In genomic region chr9:121637441-121638222, GRCh38 we compare ENCODE assay signal across 11 cellular contexts. TPM values are rescaled to one million over a fixed set of nuclear protein-coding genes. Genes with fewer than 3 reads are reported as not detected.
DNase-seq lines count a peak whose midpoint lies in the region; ATAC-seq and TF ChIP-seq lines count a peak whose summit lies in the region.
"Had no signal": no experiment of that assay in that cellular context is flagged by ENCODE, and none has a peak within 500 bp of the region (broad histone marks: within the 10 kb centered on the region; RNA-seq: fewer than 3 reads in every experiment).

No MANE protein-coding gene starts in this region.

- no peaks in the 10 kb centered on the region for H3K9me3 Mint-ChIP-seq in stimulated activated naive CD8-positive, alpha-beta T cell treated with anti-CD3 and anti-CD28 coated beads, Interleukin-15, amount 100 ng/mL, for 72 hours
- no peaks in the 10 kb centered on the region for H3K9me3 Mint-ChIP-seq in activated CD8-positive, alpha-beta memory T cell treated with anti-CD3 and anti-CD28 coated beads, Interleukin-2, amount 10 ng/mL, durations not matched to agents 7 days and 5 days (ENCODE audit: low read depth)

- H3K4me1 Mint-ChIP-seq in stimulated activated naive CD8-positive, alpha-beta T cell treated with anti-CD3 and anti-CD28 coated beads, Interleukin-15, amount 100 ng/mL, for 72 hours = peaks cover 20% of the 10 kb centered on the region
- peaks cover 9% of the 10 kb centered on the region for H3K4me1 Mint-ChIP-seq in activated CD8-positive, alpha-beta memory T cell treated with anti-CD3 and anti-CD28 coated beads, Interleukin-2, amount 10 ng/mL, durations not matched to agents 7 days and 5 days

- ATAC-seq in stimulated activated naive CD8-positive, alpha-beta T cell treated with anti-CD3 and anti-CD28 coated beads, Interleukin-15, amount 100 ng/mL, for 72 hours = no peak
- ATAC-seq in HG02763 (IDR thresholded peaks at IDR 0.05; ENCODE audit: unreplicated experiment) = no peak
- ATAC-seq in activated CD8-positive, alpha-beta memory T cell treated with anti-CD3 and anti-CD28 coated beads, Interleukin-2, amount 10 ng/mL, durations not matched to agents 7 days and 5 days = no peak

- H3K36me3 Mint-ChIP-seq in activated CD8-positive, alpha-beta memory T cell treated with anti-CD3 and anti-CD28 coated beads, Interleukin-2, amount 10 ng/mL, durations not matched to agents 7 days and 5 days = no peaks in the 10 kb centered on the region

- no peak overlapping the region for H3K4me3 Mint-ChIP-seq in stimulated activated naive CD8-positive, alpha-beta T cell treated with anti-CD3 and anti-CD28 coated beads, Interleukin-15, amount 100 ng/mL, for 72 hours
- no peak overlapping the region for H3K4me3 Mint-ChIP-seq in activated CD8-positive, alpha-beta memory T cell treated with anti-CD3 and anti-CD28 coated beads, Interleukin-2, amount 10 ng/mL, durations not matched to agents 7 days and 5 days

- CTCF ChIA-PET in activated CD8-positive, alpha-beta memory T cell treated with anti-CD3 and anti-CD28 coated beads, Interleukin-2, amount 10 ng/mL, durations not matched to agents 7 days and 5 days (lab: Charles Lee) = interaction anchor here (1.2 kb wide), 1 partner anchor 17 kb away, joined by 3 read pairs; no protein-coding TSS in a partner anchor

- H3K4me3 ChIP-seq in fibroblast of pulmonary artery (replicated peaks; ENCODE audit: low read depth, low read length) = no peak overlapping the region

- H3K27me3 Mint-ChIP-seq in stimulated activated naive CD8-positive, alpha-beta T cell treated with anti-CD3 and anti-CD28 coated beads, Interleukin-15, amount 100 ng/mL, for 72 hours = no peaks in the 10 kb centered on the region
- peaks cover 8% of the 10 kb centered on the region for H3K27me3 Mint-ChIP-seq in activated CD8-positive, alpha-beta memory T cell treated with anti-CD3 and anti-CD28 coated beads, Interleukin-2, amount 10 ng/mL, durations not matched to agents 7 days and 5 days

- DNase-seq in GM03348 (ENCODE audit: low spot score) (peak; percentile 77), RKO (ENCODE audit: low spot score) (peak; percentile 61), fibroblast of pulmonary artery (ENCODE audit: low read depth) (peak; percentile 49), renal cortical epithelial cell (ENCODE audit: low read depth) (peak; percentile 32), NCI-H2107 treated with DMSO at 0.1 percent for 48 hours (lab: John Stamatoyannopoulos, UW; ENCODE audit: unreplicated experiment) (no peak)
- DNase-seq in stimulated activated naive CD8-positive, alpha-beta T cell treated with anti-CD3 and anti-CD28 coated beads, Interleukin-15, amount 100 ng/mL, for 72 hours = no peak
- no peak for DNase-seq in activated CD8-positive, alpha-beta memory T cell treated with anti-CD3 and anti-CD28 coated beads, Interleukin-2, amount 10 ng/mL, durations not matched to agents 7 days and 5 days
- DNase-seq: cortex of kidney, left cardiac atrium, MM.1S had no signal

- no peak for TF ChIP-seq CTCF in fibroblast of pulmonary artery (IDR thresholded peaks at IDR 0.05; ENCODE audit: low read length, missing control alignments)

- H3K27ac Mint-ChIP-seq in stimulated activated naive CD8-positive, alpha-beta T cell treated with anti-CD3 and anti-CD28 coated beads, Interleukin-15, amount 100 ng/mL, for 72 hours = peak overlapping the region in 1 of 2 donors; percentile 41
- no peak overlapping the region for H3K27ac Mint-ChIP-seq in activated CD8-positive, alpha-beta memory T cell treated with anti-CD3 and anti-CD28 coated beads, Interleukin-2, amount 10 ng/mL, durations not matched to agents 7 days and 5 days

RNA-seq across cellular contexts. Expression of gene DAB2IP, which starts 13.8 kb away (rescaled TPM):
- 18.2 and 37.5 TPM in 2 replicates for total RNA-seq in renal cortical epithelial cell
- under 1 TPM; 0.07 to 0.18 TPM for total RNA-seq in activated CD8-positive, alpha-beta memory T cell treated with anti-CD3 and anti-CD28 coated beads, Interleukin-2, amount 10 ng/mL, durations not matched to agents 7 days and 5 days

Comparison
In these comparisons a context has a peak if more than half of its experiments do, and no peak if none do; other contexts are left out.
1. DNase-seq: peak in GM03348 (single experiment), RKO (single experiment), fibroblast of pulmonary artery (single experiment) and renal cortical epithelial cell (single experiment); none in stimulated activated naive CD8-positive, alpha-beta T cell treated with anti-CD3 and anti-CD28 coated beads, Interleukin-15, amount 100 ng/mL, for 72 hours (0 of 2), NCI-H2107 treated with DMSO at 0.1 percent for 48 hours (single experiment) and activated CD8-positive, alpha-beta memory T cell treated with anti-CD3 and anti-CD28 coated beads, Interleukin-2, amount 10 ng/mL, durations not matched to agents 7 days and 5 days (single experiment).
2. RNA of gene DAB2IP, which starts 13.8 kb away (total RNA-seq): 18.2 to 37.5 TPM in renal cortical epithelial cell; 0.07 to 0.18 TPM in activated CD8-positive, alpha-beta memory T cell treated with anti-CD3 and anti-CD28 coated beads, Interleukin-2, amount 10 ng/mL, durations not matched to agents 7 days and 5 days; every median in the first group is over 10 times any median in the second.